ENCODE assay signal across 8 cellular contexts in genomic region chr15:41465822-41466421, GRCh38. TPM values are rescaled to one million over a fixed set of nuclear protein-coding genes. Genes with fewer than 3 reads are reported as not detected.
DNase-seq lines count a peak whose midpoint lies in the region; ATAC-seq and TF ChIP-seq lines count a peak whose summit lies in the region.

No MANE protein-coding gene starts in this region.

- DNase-seq in A172 (ENCODE audit: low spot score), result peak; percentile 43
- DNase-seq in DMS53 (lab: John Stamatoyannopoulos, UW), result peak; percentile 71
- peak; percentile 58 for DNase-seq in MV-4-11 (lab: John Stamatoyannopoulos, UW)
- peak; percentile 50 for DNase-seq in activated CD4-positive, alpha-beta T cell treated with anti-CD3 and anti-CD28 coated beads, Interleukin-2, amount 10 ng/mL, durations not matched to agents 7 days and 5 days
- DNase-seq in iPS-NIHi7 (ENCODE audit: extremely low spot score), result peak; percentile 56
- no peak for DNase-seq in thoracic aorta (ENCODE audit: low spot score)
- no peak for DNase-seq in lower leg skin (ENCODE audit: low spot score in 2 of 2)
- no peak for DNase-seq in omental fat pad (ENCODE audit: low spot score)

- no peaks in the 10 kb centered on the region for H3K9me3 ChIP-seq in thoracic aorta

- TF ChIP-seq POLR2A in lower leg skin (IDR thresholded peaks at IDR 0.05), result no peak

- POLR2A ChIA-PET in activated CD4-positive, alpha-beta T cell treated with anti-CD3 and anti-CD28 coated beads, Interleukin-2, amount 10 ng/mL, durations not matched to agents 7 days and 5 days (lab: Charles Lee), result interaction anchor here (0.7 kb wide), 1 partner anchor 78 kb away, joined by 3 read pairs; the partner anchor contains the start of gene RPAP1

- H3K36me3 ChIP-seq in thoracic aorta, result peaks cover 29% of the 10 kb centered on the region

- peak; percentile 44 for TF ChIP-seq CTCF in thoracic aorta (IDR thresholded peaks at IDR 0.05)
- TF ChIP-seq CTCF in lower leg skin (IDR thresholded peaks at IDR 0.05), result no peak
- TF ChIP-seq CTCF in omental fat pad (IDR thresholded peaks at IDR 0.05), result no peak

- no peak overlapping the region for H3K27ac ChIP-seq in thoracic aorta

- H3K27me3 Mint-ChIP-seq in activated CD4-positive, alpha-beta T cell treated with anti-CD3 and anti-CD28 coated beads, Interleukin-2, amount 10 ng/mL, durations not matched to agents 7 days and 5 days, result no peaks in the 10 kb centered on the region

- peaks cover 5% of the 10 kb centered on the region for H3K4me1 Mint-ChIP-seq in activated CD4-positive, alpha-beta T cell treated with anti-CD3 and anti-CD28 coated beads, Interleukin-2, amount 10 ng/mL, durations not matched to agents 7 days and 5 days

- CTCF ChIA-PET in activated CD4-positive, alpha-beta T cell treated with anti-CD3 and anti-CD28 coated beads, Interleukin-2, amount 10 ng/mL, durations not matched to agents 7 days and 5 days (lab: Charles Lee), result interaction anchor here (0.6 to 2.9 kb wide), 25 partner anchors 10 to 562 kb away, joined by 3 to 14 read pairs (median 3); partner anchors contain the start of genes ITPKA, MAPKBP1, RPAP1 and TYRO3

- H3K4me1 ChIP-seq in thoracic aorta (ENCODE audit: control insufficient read depth in 1 of 2, low read depth in 2 of 2), result no peaks in the 10 kb centered on the region

- H3K27ac Mint-ChIP-seq in activated CD4-positive, alpha-beta T cell treated with anti-CD3 and anti-CD28 coated beads, Interleukin-2, amount 10 ng/mL, durations not matched to agents 7 days and 5 days, result no peak overlapping the region

- no peaks in the 10 kb centered on the region for H3K9me3 Mint-ChIP-seq in activated CD4-positive, alpha-beta T cell treated with anti-CD3 and anti-CD28 coated beads, Interleukin-2, amount 10 ng/mL, durations not matched to agents 7 days and 5 days

- H3K4me3 ChIP-seq in thoracic aorta, result no peak overlapping the region
- H3K4me3 ChIP-seq in lower leg skin (ENCODE audit: low read depth, poor library complexity, severe bottlenecking), result no peak overlapping the region

- ATAC-seq in thoracic aorta (ENCODE audit: insufficient number of reproducible peaks, low FRiP score, low read depth) (no peak), omental fat pad (ENCODE audit: low FRiP score) (no peak)

- intact Hi-C loops in lower leg skin (cut with DNase I; ENCODE audit: low total_unique reads), result no loop called here

- H3K36me3 Mint-ChIP-seq in activated CD4-positive, alpha-beta T cell treated with anti-CD3 and anti-CD28 coated beads, Interleukin-2, amount 10 ng/mL, durations not matched to agents 7 days and 5 days (ENCODE audit: low read depth), result peaks cover 37% of the 10 kb centered on the region

- H3K27me3 ChIP-seq in thoracic aorta (replicated peaks; ENCODE audit: insufficient read depth), result no peaks in the 10 kb centered on the region

- 83 to 86% methylated on average over 8 of the region's 8 CpGs for WGBS in lower leg skin, 2 donors

- no peak overlapping the region for H3K4me3 Mint-ChIP-seq in activated CD4-positive, alpha-beta T cell treated with anti-CD3 and anti-CD28 coated beads, Interleukin-2, amount 10 ng/mL, durations not matched to agents 7 days and 5 days

RNA-seq across cellular contexts. Expression of gene ITPKA, which starts 27.8 kb away (rescaled TPM):
- total RNA-seq in A172 (2014; rRNA removed; shearing (Covaris generic)), result 15.5 and 17.3 TPM in 2 replicates
- total RNA-seq in activated CD4-positive, alpha-beta T cell treated with anti-CD3 and anti-CD28 coated beads, Interleukin-2, amount 10 ng/mL, durations not matched to agents 7 days and 5 days, result under 1 TPM in 1 of 2 experiments, not detected in 1; 0.35 TPM
- total RNA-seq in thoracic aorta (1 to 10 TPM in 1 of 2 donors, not detected in 1; 4.4 TPM), lower leg skin (1 to 10 TPM in 2 of 4 donors, not detected in 2; 1.6 to 3.7 TPM), omental fat pad (1 to 10 TPM in 2 of 4 donors, not detected in 2; 1.2 to 2.0 TPM)

RNA-seq across cellular contexts. Expression of gene LTK, which starts 47.7 kb away (rescaled TPM):
- 4.3 and 5.2 TPM in 2 replicates for total RNA-seq in A172 (2014; rRNA removed; shearing (Covaris generic))
- total RNA-seq in activated CD4-positive, alpha-beta T cell treated with anti-CD3 and anti-CD28 coated beads, Interleukin-2, amount 10 ng/mL, durations not matched to agents 7 days and 5 days, result 1 to 10 TPM in 1 of 2 experiments, under 1 TPM in 1; 0.87 to 1.1 TPM
- total RNA-seq in thoracic aorta (under 1 TPM; 0.35 to 0.81 TPM), lower leg skin (under 1 TPM in 3 of 4 donors, not detected in 1; 0.46 to 0.54 (median 0.52) TPM), omental fat pad (1 to 10 TPM in 1 of 4 donors, under 1 TPM in 2, not detected in 1; 0.19 to 1.3 (median 0.84) TPM)

RNA-seq across cellular contexts. Expression of gene RTF1, which starts 49.0 kb away (rescaled TPM):
- 28.7 and 31.6 TPM in 2 replicates for total RNA-seq in A172 (2014; rRNA removed; shearing (Covaris generic))
- 10 to 100 TPM; 40.4 to 45.7 TPM for total RNA-seq in activated CD4-positive, alpha-beta T cell treated with anti-CD3 and anti-CD28 coated beads, Interleukin-2, amount 10 ng/mL, durations not matched to agents 7 days and 5 days
- total RNA-seq in thoracic aorta (10 to 100 TPM; 20.0 to 49.5 TPM), lower leg skin (10 to 100 TPM; 23.4 to 73.0 (median 37.2) TPM), omental fat pad (10 to 100 TPM; 18.1 to 39.7 (median 25.8) TPM)

Comparison
In these comparisons a context has a peak if more than half of its experiments do, and no peak if none do; other contexts are left out.
1. DNase-seq: peak in A172 (single experiment), DMS53 (single experiment), MV-4-11 (single experiment), activated CD4-positive, alpha-beta T cell treated with anti-CD3 and anti-CD28 coated beads, Interleukin-2, amount 10 ng/mL, durations not matched to agents 7 days and 5 days (single experiment) and iPS-NIHi7 (single experiment); none in thoracic aorta (single experiment), lower leg skin (0 of 2) and omental fat pad (single experiment).